In the genomic region with DNA sequence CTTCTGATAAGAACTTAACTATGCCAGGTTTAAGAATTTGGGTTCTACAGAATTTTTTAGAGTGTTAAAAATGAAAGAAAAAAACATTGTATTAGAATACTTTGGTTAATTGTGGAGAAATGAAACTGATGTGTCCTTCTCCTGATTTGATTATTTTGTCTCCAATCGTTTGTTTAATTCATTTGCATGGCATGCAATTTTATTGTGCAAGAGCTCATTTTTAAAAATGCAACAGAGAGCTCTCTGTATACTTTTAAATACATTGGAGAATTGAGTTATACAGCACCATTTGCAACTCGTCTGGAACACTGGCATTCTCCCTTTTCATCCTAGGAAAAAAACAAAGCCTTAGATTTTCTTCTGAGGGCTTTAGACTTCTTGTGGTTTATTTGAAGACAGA, we compare ENCODE assay signal across 16 cellular contexts. TPM values are rescaled to one million over a fixed set of nuclear protein-coding genes. Genes with fewer than 3 reads are reported as not detected.
"Had no signal": no experiment of that assay in that cellular context is flagged by ENCODE, and none has a peak within 500 bp of the region (broad histone marks: within the 10 kb centered on the region; RNA-seq: fewer than 3 reads in every experiment).

No MANE protein-coding gene starts in this region.

- H3K9me3 Mint-ChIP-seq: effector memory CD8-positive, alpha-beta T cell had no signal

- H3K4me1 ChIP-seq: body of pancreas, foreskin keratinocyte, left lung, thyroid gland, uterus had no signal

- ATAC-seq: body of pancreas, left lung, T-helper 17 cell had no signal

- H3K36me3 ChIP-seq: left lung, stomach, thyroid gland, uterus had no signal

- H3K27ac ChIP-seq: body of pancreas, foreskin keratinocyte, left lung, skin epidermis, stomach, thyroid gland, uterus had no signal

- H3K4me3 ChIP-seq: body of pancreas, left lung, thyroid gland, uterus had no signal

- H3K9me3 ChIP-seq: body of pancreas, left lung, stomach, thyroid gland, uterus had no signal

- H3K27me3 ChIP-seq: body of pancreas, thyroid gland, uterus had no signal

- H3K27ac Mint-ChIP-seq: dendritic cell treated with granulocyte-macrophage colony-stimulating factor and Interleukin-4, amounts not matched to agents 40 ng/mL and 50 ng/mL, for 4 days; effector memory CD8-positive, alpha-beta T cell had no signal

- DNase-seq: activated CD4-positive, alpha-beta T cell treated with anti-CD3 and anti-CD28 coated beads, Interleukin-2, amount 50 U/mL, for 1 hour; activated CD4-positive, CD25-positive, alpha-beta regulatory T cell; activated naive CD4-positive, alpha-beta T cell treated with anti-CD3 and anti-CD28 coated beads, Interleukin-2, amount 50 U/mL, for 16 hours; activated T-cell treated with anti-CD3 and anti-CD28 coated beads for 4 hours; body of pancreas; effector memory CD8-positive, alpha-beta T cell; left lung; stomach; T-helper 17 cell; uterus had no signal

RNA-seq across cellular contexts. Expression of a gene that starts 0.7 kb away (rescaled TPM):
- total RNA-seq: activated CD8-positive, alpha-beta memory T cell treated with anti-CD3 and anti-CD28 coated beads for 36 hours; body of pancreas; foreskin keratinocyte; left lung; myocyte; T-helper 17 cell; thyroid gland; uterus had no signal
- polyA plus RNA-seq: foreskin keratinocyte, stomach had no signal
